Comparison of ENCODE assay signal across 13 cellular contexts in the genomic region with DNA sequence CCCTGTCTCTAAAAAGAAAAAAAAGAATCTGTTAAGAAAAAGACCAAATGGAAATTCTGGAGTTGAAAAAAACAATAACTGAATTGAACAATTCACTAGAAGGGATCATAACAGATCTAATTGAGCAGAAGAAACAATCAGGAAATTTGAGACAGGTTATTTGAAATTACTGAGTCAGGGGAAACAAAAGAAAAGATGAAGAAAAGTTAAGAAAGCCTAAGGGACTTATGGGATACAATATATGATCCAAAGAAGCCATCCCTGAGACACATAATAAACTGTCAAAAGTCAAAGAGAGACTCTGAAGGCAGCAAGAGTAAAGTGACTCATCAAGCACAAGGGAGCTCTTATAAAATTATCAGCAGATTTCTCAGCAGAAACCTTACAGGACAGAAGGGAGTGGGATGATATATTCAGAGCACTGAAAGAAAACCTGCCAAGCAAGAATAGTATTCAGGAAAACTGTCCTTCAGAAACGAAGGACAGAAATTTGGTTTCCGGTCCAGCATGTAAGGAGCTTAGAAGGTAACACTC.
"Had no signal": no experiment of that assay in that cellular context is flagged by ENCODE, and none has a peak within 500 bp of the region (broad histone marks: within the 10 kb centered on the region; RNA-seq: fewer than 3 reads in every experiment).

No MANE protein-coding gene starts in this region.

- H3K27ac Mint-ChIP-seq: activated B cell treated with CpG ODN at 0.5 μM for 24 hours; activated CD4-positive, alpha-beta T cell treated with anti-CD3 and anti-CD28 coated beads, Interleukin-2, amount 10 ng/mL, durations not matched to agents 24 days and 14 days; activated CD8-positive, alpha-beta memory T cell treated with anti-CD3 and anti-CD28 coated beads, Interleukin-2, amount 10 ng/mL, durations not matched to agents 7 days and 5 days; activated naive CD8-positive, alpha-beta T cell treated with anti-CD3 and anti-CD28 coated beads, Interleukin-2, amount 10 ng/mL, durations not matched to agents 7 days and 5 days; T-helper 17 cell had no signal

- DNase-seq: activated B cell treated with CpG ODN at 0.5 μM for 24 hours; activated CD4-positive, alpha-beta T cell treated with anti-CD3 and anti-CD28 coated beads for 1 hour; activated gamma-delta T cell; activated naive CD8-positive, alpha-beta T cell treated with anti-CD3 and anti-CD28 coated beads, Interleukin-2, amount 10 ng/mL, durations not matched to agents 7 days and 5 days; NCI-H1417 treated with DMSO at 0.1 percent for 48 hours had no signal

- H3K9ac ChIP-seq: KMS-11 had no signal

- H3K27me3 Mint-ChIP-seq: activated B cell treated with CpG ODN at 0.5 μM for 24 hours; activated CD4-positive, alpha-beta T cell treated with anti-CD3 and anti-CD28 coated beads, Interleukin-2, amount 10 ng/mL, durations not matched to agents 24 days and 14 days; central memory CD8-positive, alpha-beta T cell had no signal

- H3K27me3 ChIP-seq: adrenal gland, MG63 had no signal

- H3K9me3 ChIP-seq: adrenal gland had no signal

- H3K4me1 ChIP-seq: adrenal gland had no signal

- H3K4me3 Mint-ChIP-seq: activated B cell treated with CpG ODN at 0.5 μM for 24 hours; activated CD4-positive, alpha-beta T cell treated with anti-CD3 and anti-CD28 coated beads, Interleukin-2, amount 10 ng/mL, durations not matched to agents 24 days and 14 days; activated CD8-positive, alpha-beta memory T cell treated with anti-CD3 and anti-CD28 coated beads, Interleukin-2, amount 10 ng/mL, durations not matched to agents 7 days and 5 days; activated naive CD8-positive, alpha-beta T cell treated with anti-CD3 and anti-CD28 coated beads, Interleukin-2, amount 10 ng/mL, durations not matched to agents 7 days and 5 days; activated T-cell treated with anti-CD3 and anti-CD28 coated beads, Interleukin-2, amount 50 U/mL, for 4 hours; central memory CD8-positive, alpha-beta T cell; T-helper 17 cell had no signal

- H3K9me3 Mint-ChIP-seq: activated CD4-positive, alpha-beta T cell treated with anti-CD3 and anti-CD28 coated beads, Interleukin-2, amount 10 ng/mL, durations not matched to agents 24 days and 14 days; central memory CD8-positive, alpha-beta T cell had no signal

- H3K4me3 ChIP-seq: adrenal gland, MG63 had no signal

- H3K36me3 ChIP-seq: adrenal gland, MG63 had no signal

- H3K4me2 ChIP-seq: KMS-11 had no signal

- H3K27ac ChIP-seq: adrenal gland, KMS-11 had no signal
